Comparison of ENCODE assay signal across 1 cellular context in the genomic region with DNA sequence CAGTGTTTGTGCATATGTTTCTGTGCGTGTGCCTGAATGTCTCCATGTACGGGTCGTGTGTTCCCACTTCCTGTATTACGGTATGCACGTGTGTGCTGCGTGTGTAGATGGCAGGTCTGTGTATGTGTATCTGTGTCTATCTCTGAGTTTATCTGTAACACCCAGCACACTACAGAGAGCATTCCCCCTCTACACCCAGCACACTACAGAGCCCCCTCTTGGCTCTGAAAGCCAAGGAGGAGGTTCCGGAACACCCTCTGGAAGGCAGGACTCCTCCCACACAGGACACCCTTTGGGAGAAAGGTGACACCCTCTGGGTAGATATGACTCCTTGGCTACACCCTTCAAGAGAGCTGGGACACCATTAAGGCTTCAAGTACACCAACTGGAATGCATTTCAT.
TF ChIP-seq lines count a peak whose summit lies in the region.

No MANE protein-coding gene starts in this region.

TF ChIP-seq in K562, 482 proteins besides CTCF, POLR2A, EP300 and RAD21 (continued from another document):
- TF ChIP-seq ZNF512 (tag; IDR thresholded peaks at IDR 0.05) (no peak), FOXK2 (conservative IDR thresholded peaks at IDR 0.05 in 1 of 2, IDR thresholded peaks at IDR 0.05 in 1 of 2; ENCODE audit: low read depth in 2 of 2) (peak in 1 of 2 experiments; percentile 58; a peak in 2 of 4 replicates), PHF8 (IDR thresholded peaks at IDR 0.05; ENCODE audit: borderline replicate concordance, low read length) (peak; percentile 44; the same call in 1 of the 2 replicates), HCFC1 (IDR thresholded peaks at IDR 0.05; ENCODE audit: low read depth, low read length) (no peak), ATF1 (CRISPR knock-in tag; IDR thresholded peaks at IDR 0.05) (no peak), ATF1 (tag; IDR thresholded peaks at IDR 0.05) (peak; percentile 52), PATZ1 (CRISPR knock-in tag; IDR thresholded peaks at IDR 0.05; ENCODE audit: borderline replicate concordance) (no peak), EGR1 (conservative IDR thresholded peaks at IDR 0.05) (no peak), RFX5 (IDR thresholded peaks at IDR 0.05; ENCODE audit: low read depth, low read length) (no peak), CBX2 (IDR thresholded peaks at IDR 0.05; ENCODE audit: insufficient read depth, low read length, poor library complexity, severe bottlenecking) (no peak), SIX5 (IDR thresholded peaks at IDR 0.05; ENCODE audit: borderline replicate concordance in 1 of 2, insufficient read depth in 1 of 2, low read depth in 1 of 2, low read length in 2 of 2) (no peak), ZNF384 (IDR thresholded peaks at IDR 0.05; ENCODE audit: low read depth, low read length) (no peak), ZFP1 (CRISPR knock-in tag; IDR thresholded peaks at IDR 0.05) (no peak), NR2C1 (IDR thresholded peaks at IDR 0.05) (no peak), NR2C1 (tag; IDR thresholded peaks at IDR 0.05) (no peak), BCL6 (CRISPR knock-in tag; IDR thresholded peaks at IDR 0.05) (no peak), KDM2B (CRISPR knock-in tag; IDR thresholded peaks at IDR 0.05) (no peak), SRSF3 (IDR thresholded peaks at IDR 0.05; ENCODE audit: insufficient read depth, low read length) (no peak), KDM5B (IDR thresholded peaks at IDR 0.05; ENCODE audit: insufficient replicate concordance, low read depth, low read length) (no peak), DEAF1 (CRISPR knock-in tag; IDR thresholded peaks at IDR 0.05) (no peak), ZNF12 (CRISPR knock-in tag; IDR thresholded peaks at IDR 0.05) (no peak), NEUROD1 (IDR thresholded peaks at IDR 0.05; ENCODE audit: borderline replicate concordance, low read depth, low read length, partially characterized antibody) (no peak), KLF16 (IDR thresholded peaks at IDR 0.05) (no peak)
- TF ChIP-seq, protein P1, sequence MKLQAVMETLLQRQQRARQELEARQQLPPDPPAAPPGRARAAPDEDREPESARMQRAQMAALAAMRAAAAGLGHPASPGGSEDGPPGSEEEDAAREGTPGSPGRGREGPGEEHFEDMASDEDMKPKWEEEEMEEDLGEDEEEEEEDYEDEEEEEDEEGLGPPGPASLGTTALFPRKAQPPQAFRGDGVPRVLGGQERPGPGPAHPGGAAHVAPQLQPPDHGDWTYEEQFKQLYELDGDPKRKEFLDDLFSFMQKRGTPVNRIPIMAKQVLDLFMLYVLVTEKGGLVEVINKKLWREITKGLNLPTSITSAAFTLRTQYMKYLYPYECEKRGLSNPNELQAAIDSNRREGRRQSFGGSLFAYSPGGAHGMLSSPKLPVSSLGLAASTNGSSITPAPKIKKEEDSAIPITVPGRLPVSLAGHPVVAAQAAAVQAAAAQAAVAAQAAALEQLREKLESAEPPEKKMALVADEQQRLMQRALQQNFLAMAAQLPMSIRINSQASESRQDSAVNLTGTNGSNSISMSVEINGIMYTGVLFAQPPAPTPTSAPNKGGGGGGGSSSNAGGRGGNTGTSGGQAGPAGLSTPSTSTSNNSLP (IDR thresholded peaks at IDR 0.05; ENCODE audit: borderline replicate concordance, low read depth, low read length), result no peak
- TF ChIP-seq, protein P2, sequence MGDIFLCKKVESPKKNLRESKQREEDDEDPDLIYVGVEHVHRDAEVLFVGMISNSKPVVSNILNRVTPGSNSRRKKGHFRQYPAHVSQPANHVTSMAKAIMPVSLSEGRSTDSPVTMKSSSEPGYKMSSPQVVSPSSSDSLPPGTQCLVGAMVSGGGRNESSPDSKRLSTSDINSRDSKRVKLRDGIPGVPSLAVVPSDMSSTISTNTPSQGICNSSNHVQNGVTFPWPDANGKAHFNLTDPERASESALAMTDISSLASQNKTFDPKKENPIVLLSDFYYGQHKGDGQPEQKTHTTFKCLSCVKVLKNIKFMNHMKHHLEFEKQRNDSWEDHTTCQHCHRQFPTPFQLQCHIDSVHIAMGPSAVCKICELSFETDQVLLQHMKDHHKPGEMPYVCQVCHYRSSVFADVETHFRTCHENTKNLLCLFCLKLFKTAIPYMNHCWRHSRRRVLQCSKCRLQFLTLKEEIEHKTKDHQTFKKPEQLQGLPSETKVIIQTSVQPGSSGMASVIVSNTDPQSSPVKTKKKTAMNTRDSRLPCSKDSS (IDR thresholded peaks at IDR 0.05; ENCODE audit: low read depth, partially characterized antibody), result no peak
- TF ChIP-seq, protein P3, sequence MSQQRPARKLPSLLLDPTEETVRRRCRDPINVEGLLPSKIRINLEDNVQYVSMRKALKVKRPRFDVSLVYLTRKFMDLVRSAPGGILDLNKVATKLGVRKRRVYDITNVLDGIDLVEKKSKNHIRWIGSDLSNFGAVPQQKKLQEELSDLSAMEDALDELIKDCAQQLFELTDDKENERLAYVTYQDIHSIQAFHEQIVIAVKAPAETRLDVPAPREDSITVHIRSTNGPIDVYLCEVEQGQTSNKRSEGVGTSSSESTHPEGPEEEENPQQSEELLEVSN (IDR thresholded peaks at IDR 0.05; ENCODE audit: borderline replicate concordance in 1 of 2, extremely low read depth in 1 of 2, insufficient read depth in 1 of 2, insufficient read length in 1 of 2, low read depth in 1 of 2, low read length in 1 of 2, poor library complexity in 1 of 2, severe bottlenecking in 1 of 2), result peak in 1 of 2 experiments; percentile 19
TF ChIP-seq in K562: peak in this region for 37.
